Comparison of ENCODE assay signal across 12 cellular contexts in the genomic region with DNA sequence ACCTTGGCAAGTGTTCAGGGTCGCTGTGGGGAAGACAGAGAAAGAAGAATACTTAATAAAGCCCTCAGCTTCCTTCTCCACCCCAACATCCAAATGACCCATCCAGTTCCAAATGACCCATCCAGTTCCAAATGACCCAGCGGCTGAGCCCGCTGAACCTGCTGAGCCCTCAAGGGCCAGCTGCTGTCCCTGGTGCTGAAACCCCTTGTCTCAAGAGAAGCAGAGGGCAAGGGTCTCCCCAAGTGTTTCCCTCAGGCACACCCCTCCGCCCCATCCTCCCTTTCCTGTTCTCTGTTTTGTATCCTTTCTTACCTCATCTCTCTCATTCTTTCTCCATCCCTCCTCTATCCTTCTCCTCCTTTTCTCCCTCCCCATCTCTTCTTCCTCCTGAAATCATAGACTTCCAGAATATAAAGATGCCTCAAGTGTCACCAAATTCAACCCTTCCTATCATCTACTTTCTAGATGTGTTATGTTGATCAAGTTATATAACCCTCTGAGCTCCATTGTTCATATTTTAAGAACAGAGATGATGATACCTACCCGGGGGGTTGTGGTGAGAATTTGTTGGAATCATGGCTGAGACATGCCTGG. TPM values are rescaled to one million over a fixed set of nuclear protein-coding genes. Genes with fewer than 3 reads are reported as not detected.
DNase-seq lines count a peak whose midpoint lies in the region; ATAC-seq and TF ChIP-seq lines count a peak whose summit lies in the region.
"Had no signal": no experiment of that assay in that cellular context is flagged by ENCODE, and none has a peak within 500 bp of the region (broad histone marks: within the 10 kb centered on the region; RNA-seq: fewer than 3 reads in every experiment).

No MANE protein-coding gene starts in this region.

- peaks cover 19% of the 10 kb centered on the region for H3K27me3 Mint-ChIP-seq in activated naive CD4-positive, alpha-beta T cell treated with anti-CD3 and anti-CD28 coated beads for 36 hours (ENCODE audit: low read depth)

- ATAC-seq in GM19328 (IDR thresholded peaks at IDR 0.05; ENCODE audit: unreplicated experiment): no peak
- no peak for ATAC-seq in left lobe of liver

- H3K27ac ChIP-seq in cingulate gyrus (ENCODE audit: low read depth, low read length) (peak overlapping the region; percentile 42), neuronal stem cell (replicated peaks; ENCODE audit: low read length) (no peak overlapping the region)
- H3K27ac ChIP-seq: SK-N-MC had no signal

- TF ChIP-seq CTCF in NB4 (IDR thresholded peaks at IDR 0.05; ENCODE audit: low read depth, low read length): no peak

- no peak overlapping the region for H3K18ac ChIP-seq in neuronal stem cell (ENCODE audit: low read length)

- no peak overlapping the region for H2AFZ ChIP-seq in neuronal stem cell (ENCODE audit: low read length)

- H3K27ac Mint-ChIP-seq in activated naive CD4-positive, alpha-beta T cell treated with anti-CD3 and anti-CD28 coated beads for 36 hours: no peak overlapping the region
- H3K27ac Mint-ChIP-seq: activated T-helper 1 cell treated with anti-CD3 and anti-CD28 coated beads, Interleukin-12 subunit alpha, Interleukin-12 subunit beta, Interleukin-2, Interleukin-4 antibody, amounts not matched to agents 30 ng/mL and 10 ng/mL and 1 ng/mL, durations not matched to agents 14 hours and 24 hours and 36 hours had no signal

- H3K36me3 Mint-ChIP-seq in activated naive CD4-positive, alpha-beta T cell treated with anti-CD3 and anti-CD28 coated beads for 36 hours (ENCODE audit: low read depth): no peaks in the 10 kb centered on the region

- no peak for TF ChIP-seq POLR2A in NB4 (IDR thresholded peaks at IDR 0.05; ENCODE audit: extremely low read depth, insufficient read length)

- no peak overlapping the region for H2AK5ac ChIP-seq in neuronal stem cell (ENCODE audit: low read depth, low read length)

- DNase-seq in activated naive CD4-positive, alpha-beta T cell treated with anti-CD3 and anti-CD28 coated beads for 36 hours: peak; percentile 40
- DNase-seq in activated naive CD4-positive, alpha-beta T cell treated with anti-CD3 and anti-CD28 coated beads, Interleukin-2, amount 50 U/mL, for 16 hours: no peak
- DNase-seq in NB4 (ENCODE audit: low read depth): peak; percentile 50
- DNase-seq in neuronal stem cell (ENCODE audit: low spot score): peak; percentile 87
- no peak for DNase-seq in activated effector memory CD4-positive, alpha-beta T cell treated with Interleukin-2 at 50 U/mL for 16 hours
- no peak for DNase-seq in left lobe of liver (ENCODE audit: low spot score)
- DNase-seq: stimulated activated CD4-positive, alpha-beta T cell treated with anti-CD3 and anti-CD28 coated beads, Interleukin-12 subunit alpha, Interleukin-12 subunit beta, amount 100 ng/mL, for 4 hours had no signal

- no peak overlapping the region for H4K91ac ChIP-seq in neuronal stem cell (ENCODE audit: low read depth, low read length, poor library complexity)

- H3K4me1 Mint-ChIP-seq in activated naive CD4-positive, alpha-beta T cell treated with anti-CD3 and anti-CD28 coated beads for 36 hours (ENCODE audit: low read depth): no peaks in the 10 kb centered on the region

- H3K4ac ChIP-seq in neuronal stem cell (ENCODE audit: low read length): no peak overlapping the region

- no peak overlapping the region for H2BK12ac ChIP-seq in neuronal stem cell (ENCODE audit: low read length)

- H3K4me3 Mint-ChIP-seq in activated naive CD4-positive, alpha-beta T cell treated with anti-CD3 and anti-CD28 coated beads for 36 hours: no peak overlapping the region
- H3K4me3 Mint-ChIP-seq: activated T-helper 1 cell treated with anti-CD3 and anti-CD28 coated beads, Interleukin-12 subunit alpha, Interleukin-12 subunit beta, Interleukin-2, Interleukin-4 antibody, amounts not matched to agents 30 ng/mL and 10 ng/mL and 1 ng/mL, durations not matched to agents 14 hours and 24 hours and 36 hours had no signal

- H3K27me3 ChIP-seq in neuronal stem cell (ENCODE audit: control insufficient read depth in 3 of 3, insufficient read depth in 3 of 3, low read depth in 1 of 3, low read length in 3 of 3): no peaks in the 10 kb centered on the region

- CTCF ChIA-PET in activated naive CD4-positive, alpha-beta T cell treated with anti-CD3 and anti-CD28 coated beads for 36 hours (lab: Charles Lee): no interaction called here

- no peak overlapping the region for H3K4me2 ChIP-seq in neuronal stem cell (ENCODE audit: insufficient read depth, low read length, poor library complexity, severe bottlenecking)

- no peaks in the 10 kb centered on the region for H3K9me3 ChIP-seq in neuronal stem cell (replicated peaks in 1 of 2; ENCODE audit: control insufficient read depth in 2 of 2, insufficient read depth in 1 of 2, low read depth in 1 of 2, low read length in 2 of 2)

- H2BK120ac ChIP-seq in neuronal stem cell (ENCODE audit: low read depth, low read length): no peak overlapping the region

- intact Hi-C loops in activated naive CD4-positive, alpha-beta T cell treated with anti-CD3 and anti-CD28 coated beads for 36 hours (cut with micrococcal nuclease): no loop called here

- H4K8ac ChIP-seq in neuronal stem cell (ENCODE audit: low read depth, low read length): no peak overlapping the region

- no peak overlapping the region for H2BK5ac ChIP-seq in neuronal stem cell (ENCODE audit: low read length)

- no peak overlapping the region for H3K9ac ChIP-seq in neuronal stem cell (ENCODE audit: low read depth, low read length, poor library complexity)

- H3K36me3 ChIP-seq in neuronal stem cell (replicated peaks in 1 of 2; ENCODE audit: control insufficient read depth in 2 of 2, insufficient read depth in 2 of 2, low read length in 2 of 2): no peaks in the 10 kb centered on the region

- no peak overlapping the region for H3K23ac ChIP-seq in neuronal stem cell (ENCODE audit: low read depth, low read length, poor library complexity)

- H3K9me3 Mint-ChIP-seq in activated naive CD4-positive, alpha-beta T cell treated with anti-CD3 and anti-CD28 coated beads for 36 hours: no peaks in the 10 kb centered on the region
- H3K9me3 Mint-ChIP-seq: activated T-helper 1 cell treated with anti-CD3 and anti-CD28 coated beads, Interleukin-12 subunit alpha, Interleukin-12 subunit beta, Interleukin-2, Interleukin-4 antibody, amounts not matched to agents 30 ng/mL and 10 ng/mL and 1 ng/mL, durations not matched to agents 14 hours and 24 hours and 36 hours had no signal

- H3K4me1 ChIP-seq in neuronal stem cell (ENCODE audit: control insufficient read depth in 2 of 2, insufficient read depth in 1 of 2, low read depth in 1 of 2, low read length in 2 of 2): peaks cover 10 to 29% of the 10 kb centered on the region in 2 donors

- no CpG with 5 or more reads among the region's 5 CpGs for WGBS in neuronal stem cell (ENCODE audit: extremely low coverage in 2 of 2, insufficient read length in 2 of 2, insufficient replicate concordance in 1 of 2), 2 donors

- H3K4me3 ChIP-seq in NB4 (ENCODE audit: low read depth, low read length) (no peak overlapping the region), neuronal stem cell (ENCODE audit: low read length in 2 of 2) (no peak overlapping the region)
- H3K4me3 ChIP-seq: SK-N-MC had no signal

- no peaks in the 10 kb centered on the region for H3K79me1 ChIP-seq in neuronal stem cell (ENCODE audit: low read depth, low read length)

- H3K14ac ChIP-seq in neuronal stem cell (ENCODE audit: low read length): no peak overlapping the region

- H2BK15ac ChIP-seq in neuronal stem cell (ENCODE audit: low read length): no peak overlapping the region

RNA-seq across cellular contexts. Expression of a gene that starts 29.0 kb away (rescaled TPM):
- total RNA-seq in activated naive CD4-positive, alpha-beta T cell treated with anti-CD3 and anti-CD28 coated beads for 36 hours: not detected
- polyA plus RNA-seq in neuronal stem cell (2013, experiment 1 of 2): 1.3 TPM
- polyA plus RNA-seq in neuronal stem cell (2013, experiment 2 of 2): 1.1 TPM
- total RNA-seq in left lobe of liver: not detected
- total RNA-seq: activated T-helper 1 cell treated with anti-CD3 and anti-CD28 coated beads, Interleukin-12 subunit alpha, Interleukin-12 subunit beta, Interleukin-2, Interleukin-4 antibody, amounts not matched to agents 30 ng/mL and 10 ng/mL and 1 ng/mL, durations not matched to agents 14 hours and 24 hours and 36 hours had no signal
- polyA plus RNA-seq: esophagus had no signal

Comparison
In these comparisons a context has a peak if more than half of its experiments do, and no peak if none do; other contexts are left out.
1. DNase-seq: peak in activated naive CD4-positive, alpha-beta T cell treated with anti-CD3 and anti-CD28 coated beads for 36 hours (single experiment), NB4 (single experiment) and neuronal stem cell (single experiment); none in activated naive CD4-positive, alpha-beta T cell treated with anti-CD3 and anti-CD28 coated beads, Interleukin-2, amount 50 U/mL, for 16 hours (single experiment), activated effector memory CD4-positive, alpha-beta T cell treated with Interleukin-2 at 50 U/mL for 16 hours (single experiment) and left lobe of liver (single experiment).